In the genomic region with DNA sequence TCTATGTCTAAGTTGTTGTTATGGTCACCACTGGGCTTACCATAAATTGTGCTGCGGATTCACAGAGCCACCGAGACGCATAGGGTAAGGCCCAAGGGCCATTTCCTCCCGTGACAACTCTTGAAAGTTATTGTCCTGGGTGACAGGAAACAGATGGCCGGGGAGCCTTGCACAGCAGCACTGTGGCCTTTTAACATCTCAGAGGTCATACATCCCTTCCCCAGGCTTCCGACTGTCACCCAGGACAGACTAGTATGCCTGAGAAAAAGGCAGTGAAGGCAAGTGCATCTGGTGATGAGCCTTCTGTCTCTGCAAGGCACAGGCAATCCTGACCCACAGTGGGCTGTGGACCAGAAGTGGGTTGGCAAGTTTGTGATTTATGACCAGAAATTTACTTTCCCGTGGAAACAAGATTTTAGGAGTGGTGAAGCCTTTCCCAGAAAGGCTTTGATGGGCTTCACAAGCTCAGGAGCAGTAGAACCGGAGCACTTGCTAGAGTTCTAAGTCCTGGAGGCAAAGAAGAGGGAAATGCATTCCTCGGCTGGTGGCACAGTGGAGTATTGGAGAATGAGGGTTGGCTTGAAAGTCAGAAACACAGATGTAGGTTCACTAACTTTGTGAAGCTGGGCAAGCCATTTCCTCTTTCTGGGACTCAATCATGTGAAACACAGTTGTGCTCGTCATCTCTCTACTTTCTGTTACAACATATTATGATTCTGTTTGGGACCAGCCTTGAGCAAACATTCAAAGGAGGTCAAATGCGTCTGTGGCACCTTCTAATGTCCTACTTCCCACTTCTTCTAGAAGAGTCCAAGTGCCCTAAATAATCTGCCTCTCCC, we compare ENCODE assay signal across 9 cellular contexts.
DNase-seq lines count a peak whose midpoint lies in the region; ATAC-seq lines count a peak whose summit lies in the region.
"Had no signal": no experiment of that assay in that cellular context is flagged by ENCODE, and none has a peak within 500 bp of the region (broad histone marks: within the 10 kb centered on the region; RNA-seq: fewer than 3 reads in every experiment).

No MANE protein-coding gene starts in this region.

- peaks cover 3% of the 10 kb centered on the region for H3K36me3 Mint-ChIP-seq in memory B cell

- peak overlapping the region; percentile 64 for H3K4me3 Mint-ChIP-seq in memory B cell

- DNase-seq in memory B cell (ENCODE audit: low spot score in 2 of 2): peak; percentile 54 to 63
- no peak for DNase-seq in kidney glomerular epithelial cell (lab: John Stamatoyannopoulos, UW)
- DNase-seq in GF-D8 (lab: John Stamatoyannopoulos, UW): no peak
- no peak for DNase-seq in activated effector memory CD4-positive, alpha-beta T cell treated with Interleukin-2 at 50 U/mL for 16 hours
- no peak for DNase-seq in activated CD8-positive, alpha-beta memory T cell treated with anti-CD3 and anti-CD28 coated beads, Interleukin-2, amount 50 U/mL, for 4 hours
- DNase-seq: left cardiac atrium had no signal

- H3K9me3 Mint-ChIP-seq in memory B cell: no peaks in the 10 kb centered on the region

- H3K27ac Mint-ChIP-seq in memory B cell: peak overlapping the region; percentile 98

- ATAC-seq in GM18517 (IDR thresholded peaks at IDR 0.05; ENCODE audit: unreplicated experiment) (peak; percentile 86), GM21723 (IDR thresholded peaks at IDR 0.05; ENCODE audit: unreplicated experiment) (peak; percentile 82), HG03575 (IDR thresholded peaks at IDR 0.05; ENCODE audit: extremely low read depth, insufficient number of reproducible peaks, low FRiP score, unreplicated experiment) (peak; percentile 51), memory B cell (ENCODE audit: low read depth) (peak; percentile 87)

- H3K27me3 Mint-ChIP-seq in memory B cell: no peaks in the 10 kb centered on the region

- H3K4me1 Mint-ChIP-seq in memory B cell: peaks cover 79% of the 10 kb centered on the region

Comparison
In these comparisons a context has a peak if more than half of its experiments do, and no peak if none do; other contexts are left out.
1. DNase-seq: peak in memory B cell (2 of 2); none in kidney glomerular epithelial cell (single experiment), GF-D8 (single experiment), activated effector memory CD4-positive, alpha-beta T cell treated with Interleukin-2 at 50 U/mL for 16 hours (single experiment) and activated CD8-positive, alpha-beta memory T cell treated with anti-CD3 and anti-CD28 coated beads, Interleukin-2, amount 50 U/mL, for 4 hours (single experiment).
2. Peak in every context shown above with its lines, with median percentiles within 50 percentile points of each other: ATAC-seq.